ENCODE assay signal across 23 cellular contexts in the genomic region with DNA sequence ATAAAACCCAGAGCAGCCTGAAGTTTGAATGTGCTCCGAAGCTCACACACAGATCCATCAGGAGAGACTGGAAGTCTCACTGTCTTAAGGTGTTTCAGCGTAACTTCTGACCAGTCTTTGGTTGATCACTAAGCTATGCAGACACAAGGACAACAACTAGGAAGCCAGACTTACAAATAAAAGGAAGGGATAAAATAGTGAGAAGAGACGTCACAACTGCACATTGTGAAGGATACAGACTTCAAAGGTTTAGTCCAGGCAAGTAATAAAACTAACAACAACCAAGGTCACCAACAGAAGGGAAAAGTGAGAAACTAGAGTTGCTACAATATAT.
"Had no signal": no experiment of that assay in that cellular context is flagged by ENCODE, and none has a peak within 500 bp of the region (broad histone marks: within the 10 kb centered on the region; RNA-seq: fewer than 3 reads in every experiment).

No MANE protein-coding gene starts in this region.

- H3K27ac ChIP-seq: left lung, lower lobe of right lung, parathyroid adenoma, psoas muscle, skin epidermis, stomach, testis, thyroid gland, transverse colon, upper lobe of left lung had no signal

- H3K9me3 ChIP-seq: left lung, lower lobe of right lung, psoas muscle, testis, thyroid gland, transverse colon, upper lobe of left lung had no signal

- H3K36me3 ChIP-seq: lower lobe of right lung, thyroid gland had no signal

- H3K27me3 ChIP-seq: left lung, stomach, testis, thyroid gland, transverse colon, upper lobe of left lung had no signal

- H3K4me3 Mint-ChIP-seq: immature natural killer cell; mesothelial cell of epicardium; natural killer cell; stimulated activated naive B cell treated with anti-CD40 and anti-IgM and Interleukin-4, amounts not matched to agents 10 μg/mL and 1 μg/mL and 100 μg/mL, for 72 hours had no signal

- H3K4me1 Mint-ChIP-seq: mesothelial cell of epicardium had no signal

- H2AFZ ChIP-seq: parathyroid adenoma had no signal

- H3K4me1 ChIP-seq: left lung, lower lobe of right lung, parathyroid adenoma, psoas muscle, testis, upper lobe of left lung had no signal

- H3K79me2 ChIP-seq: parathyroid adenoma had no signal

- H3K4me3 ChIP-seq: left lung, lower lobe of right lung, psoas muscle, skin epidermis, stomach, thyroid gland, transverse colon, upper lobe of left lung had no signal

- DNase-seq: hypothalamus; immature natural killer cell; kidney; left colon; left lung; lower lobe of right lung; naive B cell; natural killer cell; psoas muscle; stimulated activated CD4-positive, alpha-beta T cell treated with anti-CD3 and anti-CD28 coated beads, Interleukin-12 subunit alpha, Interleukin-12 subunit beta, amount 100 ng/mL, for 4 hours; stimulated activated CD4-positive, alpha-beta T cell treated with anti-CD3 and anti-CD28 coated beads, Interleukin-15, amount 100 ng/mL, for 24 hours; stimulated activated CD4-positive, alpha-beta T cell treated with anti-CD3 and anti-CD28 coated beads, Interleukin-2, amount 100 ng/mL, for 24 hours; stimulated activated CD4-positive, alpha-beta T cell treated with anti-CD3 and anti-CD28 coated beads, Interleukin-4, amount 100 ng/mL, for 1 hour; stimulated activated naive B cell treated with anti-CD40 and anti-IgM and Interleukin-4, amounts not matched to agents 10 μg/mL and 1 μg/mL and 100 μg/mL, for 72 hours; stimulated activated naive CD8-positive, alpha-beta T cell treated with anti-CD3 and anti-CD28 coated beads, Interleukin-15, Interleukin-2, amounts not matched to agents 100 U/mL and 50 U/mL, for 24 hours; stomach; testis; transverse colon; upper lobe of left lung had no signal

- H3K27ac Mint-ChIP-seq: immature natural killer cell; mesothelial cell of epicardium; natural killer cell; stimulated activated naive B cell treated with anti-CD40 and anti-IgM and Interleukin-4, amounts not matched to agents 10 μg/mL and 1 μg/mL and 100 μg/mL, for 72 hours had no signal

- ATAC-seq: left colon; left lung; lower lobe of right lung; natural killer cell; psoas muscle; stimulated activated naive B cell treated with anti-CD40 and anti-IgM and Interleukin-4, amounts not matched to agents 10 μg/mL and 1 μg/mL and 100 μg/mL, for 72 hours; stimulated activated naive CD8-positive, alpha-beta T cell treated with anti-CD3 and anti-CD28 coated beads, Interleukin-15, Interleukin-2, amounts not matched to agents 100 U/mL and 50 U/mL, for 24 hours had no signal

- H3K27me3 Mint-ChIP-seq: naive B cell; stimulated activated naive B cell treated with anti-CD40 and anti-IgM and Interleukin-4, amounts not matched to agents 10 μg/mL and 1 μg/mL and 100 μg/mL, for 72 hours had no signal

- H3K9ac ChIP-seq: parathyroid adenoma had no signal
